1 cellular context compared by ENCODE assay signal in the genomic region with DNA sequence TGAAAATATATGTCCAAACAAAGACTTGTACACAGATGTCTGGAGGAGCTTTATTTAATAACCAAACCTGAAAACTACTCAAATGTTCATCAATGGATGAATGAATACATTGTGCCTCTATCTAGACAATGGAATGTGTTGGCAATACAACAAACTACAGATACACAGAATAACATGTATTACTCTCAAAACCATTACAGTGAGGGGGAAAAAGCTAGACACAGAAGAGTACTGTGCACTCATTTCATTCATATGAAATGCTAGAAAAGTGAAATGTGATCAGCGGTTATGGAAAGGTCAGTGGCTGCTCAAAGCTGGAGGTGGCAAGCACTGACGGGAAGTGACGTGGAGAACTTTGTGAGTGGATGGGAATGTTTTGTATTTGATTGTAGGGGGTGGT.
TF ChIP-seq lines count a peak whose summit lies in the region.

No MANE protein-coding gene starts in this region.

TF ChIP-seq in HepG2, 621 proteins besides CTCF, POLR2A, EP300 and RAD21:
- TF ChIP-seq ZNF101 (CRISPR knock-in tag; IDR thresholded peaks at IDR 0.05; ENCODE audit: borderline replicate concordance, low read depth) (no peak), CREB1 (IDR thresholded peaks at IDR 0.05) (0 out of 2 replicates have a peak, but pooled peaks have one; percentile 17), CREB1 (CRISPR knock-in tag; IDR thresholded peaks at IDR 0.05) (no peak), ZNF607 (CRISPR knock-in tag; IDR thresholded peaks at IDR 0.05; ENCODE audit: borderline replicate concordance) (no peak)
